In genomic region chr2:238169708-238170251, GRCh38 we compare ENCODE assay signal across 9 cellular contexts. TPM values are rescaled to one million over a fixed set of nuclear protein-coding genes. Genes with fewer than 3 reads are reported as not detected.
DNase-seq lines count a peak whose midpoint lies in the region; ATAC-seq, FAIRE-seq and TF ChIP-seq lines count a peak whose summit lies in the region.
"Had no signal": no experiment of that assay in that cellular context is flagged by ENCODE, and none has a peak within 500 bp of the region (broad histone marks: within the 10 kb centered on the region; RNA-seq: fewer than 3 reads in every experiment).

No MANE protein-coding gene starts in this region.

- H3K27ac Mint-ChIP-seq in H9, result peak overlapping the region in 1 of 3 experiments; percentile 72; a peak in 1 of 7 replicates

- peak overlapping the region; percentile 99 for H3K27ac ChIP-seq in ACC112 (ENCODE audit: low read depth, low read length)
- peak overlapping the region; percentile 60 for H3K27ac ChIP-seq in lower lobe of right lung
- H3K27ac ChIP-seq in H9 (ENCODE audit: insufficient read length, low read depth, low read length), result no peak overlapping the region

- peak overlapping the region; percentile 68 for H3K4me3 ChIP-seq in ACC112 (ENCODE audit: low read depth, low read length)
- H3K4me3 ChIP-seq in cardiac fibroblast (replicated peaks in 1 of 2; ENCODE audit: low read depth in 2 of 2, low read length in 2 of 2), result peak overlapping the region in 1 of 2 donors; percentile 53
- H3K4me3 ChIP-seq in lower lobe of right lung, result no peak overlapping the region

- H3K23me2 ChIP-seq in H9 (ENCODE audit: insufficient read length, low read depth, low read length, poor library complexity, severe bottlenecking), result no peaks in the 10 kb centered on the region

- H3K18ac ChIP-seq in H9 (ENCODE audit: insufficient read length, low read depth, low read length), result no peak overlapping the region

- H3K4me1 Mint-ChIP-seq in H9, result no peaks in the 10 kb centered on the region

- no peak overlapping the region for H4K5ac ChIP-seq in H9 (ENCODE audit: insufficient read length, low read depth, low read length)

- no CpG with 5 or more reads among the region's 5 CpGs for WGBS in H9 (ENCODE audit: extremely low coverage, insufficient read length, low lambda C conversion rate)

- TF ChIP-seq CTCF in cardiac fibroblast (IDR thresholded peaks at IDR 0.05; ENCODE audit: low read depth, low read length) (no peak), lower lobe of right lung (IDR thresholded peaks at IDR 0.05) (no peak), H9 (conservative IDR thresholded peaks at IDR 0.05) (no peak)

- H3K36me3 Mint-ChIP-seq in H9 (ENCODE audit: insufficient read depth in 1 of 3, low read depth in 3 of 3), result peaks cover 16 to 50% (median 35%) of the 10 kb centered on the region in 3 experiments

- no peak overlapping the region for H4K91ac ChIP-seq in H9 (ENCODE audit: insufficient read length, low read depth, low read length)

- H3K9me3 ChIP-seq in lower lobe of right lung, result no peaks in the 10 kb centered on the region
- no peaks in the 10 kb centered on the region for H3K9me3 ChIP-seq in H9 (ENCODE audit: control insufficient read depth, low read depth, low read length)

- H4K8ac ChIP-seq in H9 (replicated peaks; ENCODE audit: insufficient read length, low read depth, low read length), result no peak overlapping the region

- ATAC-seq in lower lobe of right lung (peak; percentile 22 to 47), HG03565 (IDR thresholded peaks at IDR 0.05; ENCODE audit: unreplicated experiment) (no peak), GM21825 (IDR thresholded peaks at IDR 0.05; ENCODE audit: unreplicated experiment) (no peak)

- H3K36me3 ChIP-seq in ACC112 (ENCODE audit: insufficient read depth, low read length) (no peaks in the 10 kb centered on the region; the same call in 1 of the 2 replicates), lower lobe of right lung (peaks cover 69% of the 10 kb centered on the region)

- no peak overlapping the region for H3K4me3 Mint-ChIP-seq in H9

- no peak overlapping the region for H3K4ac ChIP-seq in H9 (ENCODE audit: low read depth, low read length)

- no peak overlapping the region for H2AFZ ChIP-seq in ACC112 (ENCODE audit: low read length, unreplicated experiment)
- no peak overlapping the region for H2AFZ ChIP-seq in H9 (ENCODE audit: low read length)

- H3K56ac ChIP-seq in H9 (ENCODE audit: insufficient read length, low read depth, low read length), result no peak overlapping the region

- H3K23ac ChIP-seq in H9 (ENCODE audit: insufficient read length, low read depth, low read length), result no peak overlapping the region

- no peak overlapping the region for H2BK20ac ChIP-seq in H9 (ENCODE audit: low read depth, low read length, poor library complexity, severe bottlenecking)

- intact Hi-C loops in lower lobe of right lung (cut with DNase I), result no loop called here

- H3T11ph ChIP-seq in H9 (ENCODE audit: low read length), result no peak overlapping the region

- peaks cover 45% of the 10 kb centered on the region for H3K4me1 ChIP-seq in ACC112 (ENCODE audit: control insufficient read depth, insufficient read depth, low read length, unreplicated experiment)
- peaks cover 21% of the 10 kb centered on the region for H3K4me1 ChIP-seq in lower lobe of right lung
- H3K4me1 ChIP-seq in H9 (ENCODE audit: insufficient read depth, low read length), result no peaks in the 10 kb centered on the region

- H3K79me2 ChIP-seq in ACC112 (ENCODE audit: control insufficient read depth, insufficient read depth, low read length, unreplicated experiment), result no peaks in the 10 kb centered on the region
- no peaks in the 10 kb centered on the region for H3K79me2 ChIP-seq in H9 (ENCODE audit: insufficient read depth, low read length)

- H3K27me3 Mint-ChIP-seq in H9 (ENCODE audit: low read depth), result peaks cover 12% of the 10 kb centered on the region

- no peak overlapping the region for H2AK5ac ChIP-seq in H9 (ENCODE audit: insufficient read length, low read length)

- FAIRE-seq in HTR-8/SVneo (lab: Jason Lieb, UNC), result peak; percentile 48

- H2BK12ac ChIP-seq in H9 (ENCODE audit: insufficient read length, low read depth, low read length), result no peak overlapping the region

- H3K9me3 Mint-ChIP-seq in H9, result 0 out of 5 replicates have a peak, but pooled peaks cover 0 to 3% of the 10 kb centered on the region in 2 experiments

- DNase-seq in HTR-8/SVneo (ENCODE audit: insufficient read length, low spot score), result peak; percentile 30
- peak; percentile 97 to 100 for DNase-seq in cardiac fibroblast (ENCODE audit: low read depth in 2 of 2)
- no peak for DNase-seq in lower lobe of right lung
- DNase-seq in NOMO-1 (lab: John Stamatoyannopoulos, UW; ENCODE audit: unreplicated experiment in 2 of 2), result no peak
- no peak for DNase-seq in H9
- DNase-seq: NCI-H748 treated with DMSO at 0.1 percent for 48 hours had no signal

- H4K20me1 ChIP-seq in H9 (ENCODE audit: control insufficient read depth, insufficient read depth, insufficient read length), result no peaks in the 10 kb centered on the region

- no peak overlapping the region for H2BK120ac ChIP-seq in H9 (ENCODE audit: low read depth, low read length, poor library complexity, severe bottlenecking)

- H3K27me3 ChIP-seq in ACC112 (ENCODE audit: insufficient read depth, low read length), result no peaks in the 10 kb centered on the region
- H3K27me3 ChIP-seq in lower lobe of right lung (ENCODE audit: low read depth), result no peaks in the 10 kb centered on the region
- H3K27me3 ChIP-seq in H9 (ENCODE audit: insufficient read depth, low read length), result no peaks in the 10 kb centered on the region; the same call in 1 of the 2 replicates

- no peak overlapping the region for H3K4me2 ChIP-seq in H9 (ENCODE audit: insufficient read depth, insufficient read length, low read length)

- H3K9ac ChIP-seq in H9 (ENCODE audit: extremely low read depth, insufficient read length, low read length), result no peak overlapping the region

- H3K79me1 ChIP-seq in H9 (ENCODE audit: insufficient read depth, low read depth, low read length, poor library complexity, severe bottlenecking), result no peaks in the 10 kb centered on the region

- no peak overlapping the region for H2BK15ac ChIP-seq in H9 (ENCODE audit: low read depth, low read length)

- no peak overlapping the region for H2BK5ac ChIP-seq in H9 (ENCODE audit: insufficient read length, low read length)

- no peak overlapping the region for H3K14ac ChIP-seq in H9 (ENCODE audit: insufficient read depth, low read length)

RNA-seq across cellular contexts. Expression of gene ERFE, which starts 11.0 kb away (rescaled TPM):
- total RNA-seq in lower lobe of right lung (not detected), H9 (2021) (2.0 and 2.1 TPM in 2 replicates)

RNA-seq across cellular contexts. Expression of gene KLHL30, which starts 31.3 kb away (rescaled TPM):
- total RNA-seq in lower lobe of right lung (0.71 TPM), H9 (2021) (not detected in 2 replicates)

RNA-seq across cellular contexts. Expression of gene ILKAP, which starts 33.7 kb away (rescaled TPM):
- total RNA-seq in lower lobe of right lung (43.4 TPM), H9 (2021) (40.3 and 41.5 TPM in 2 replicates)

Comparison
In these comparisons a context has a peak if more than half of its experiments do, and no peak if none do; other contexts are left out.
1. DNase-seq: peak in HTR-8/SVneo (single experiment) and cardiac fibroblast (2 of 2); none in lower lobe of right lung (single experiment), NOMO-1 (0 of 2) and H9 (single experiment).
2. ATAC-seq: peak in lower lobe of right lung (2 of 2); none in HG03565 (single experiment) and GM21825 (single experiment).